7 cellular contexts compared by ENCODE assay signal in the genomic region with DNA sequence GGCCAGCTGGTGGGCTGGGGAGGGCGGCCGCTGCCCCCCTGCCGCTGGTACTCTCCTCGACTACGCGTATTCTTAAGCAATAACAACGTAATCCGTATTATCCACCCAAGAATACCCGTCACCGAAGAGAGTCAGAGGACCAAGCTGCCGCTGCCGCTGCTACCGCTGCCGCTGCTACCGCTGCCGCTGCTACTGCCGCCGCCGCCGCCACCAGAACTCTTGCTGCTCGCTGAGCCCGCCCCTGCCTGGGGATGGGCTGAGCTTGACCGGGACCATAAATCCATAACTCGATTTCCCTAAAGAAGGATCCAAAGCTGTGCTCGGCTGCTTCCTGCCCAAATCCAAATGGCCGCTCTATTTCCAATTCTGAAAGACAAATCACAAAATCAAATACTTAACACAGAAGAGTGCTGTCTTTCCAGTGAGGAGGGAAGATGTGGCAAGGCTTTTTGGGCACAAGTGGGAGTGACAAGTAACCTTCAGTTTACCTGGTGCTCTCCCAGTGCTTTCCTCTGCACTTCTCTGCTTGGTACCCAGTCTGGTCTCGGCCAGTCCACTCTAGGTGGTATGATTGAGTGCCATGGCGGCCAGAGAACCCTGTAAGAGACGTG.
DNase-seq lines count a peak whose midpoint lies in the region; ATAC-seq and TF ChIP-seq lines count a peak whose summit lies in the region.

No MANE protein-coding gene starts in this region.

- H3K27me3 ChIP-seq in Peyer's patch (peaks cover 0 to 29% of the 10 kb centered on the region in 2 donors), mucosa of rectum (ENCODE audit: control insufficient read depth in 2 of 2, insufficient read depth in 2 of 2, low read length in 2 of 2) (peaks cover 39 to 53% of the 10 kb centered on the region in 2 donors)

- no peak overlapping the region for H3K9ac ChIP-seq in mucosa of rectum (ENCODE audit: low read depth in 1 of 2, low read length in 2 of 2)

- H3K27ac Mint-ChIP-seq in dendritic cell treated with granulocyte-macrophage colony-stimulating factor and Interleukin-4, amounts not matched to agents 40 ng/mL and 50 ng/mL, for 4 days: no peak overlapping the region

- no peaks in the 10 kb centered on the region for H3K36me3 Mint-ChIP-seq in dendritic cell treated with granulocyte-macrophage colony-stimulating factor and Interleukin-4, amounts not matched to agents 40 ng/mL and 50 ng/mL, for 4 days (ENCODE audit: low read depth)

- H3K4me3 ChIP-seq in GM12875 (ENCODE audit: low read depth, low read length): peak overlapping the region; percentile 53
- peak overlapping the region in 3 of 4 donors; percentile 19 to 51 (median 48) for H3K4me3 ChIP-seq in Peyer's patch
- H3K4me3 ChIP-seq in mucosa of rectum (ENCODE audit: low read length in 2 of 2): peak overlapping the region; percentile 31 to 36

- no peak overlapping the region for H3K27ac ChIP-seq in Peyer's patch
- H3K27ac ChIP-seq in mucosa of rectum (ENCODE audit: low read depth in 2 of 2, low read length in 2 of 2): no peak overlapping the region

- peaks cover 78% of the 10 kb centered on the region for H3K27me3 Mint-ChIP-seq in dendritic cell treated with granulocyte-macrophage colony-stimulating factor and Interleukin-4, amounts not matched to agents 40 ng/mL and 50 ng/mL, for 4 days

- TF ChIP-seq CTCF in GM12875 (IDR thresholded peaks at IDR 0.05; ENCODE audit: borderline replicate concordance, insufficient read depth, low read depth, low read length) (no peak), Peyer's patch (IDR thresholded peaks at IDR 0.05) (no peak)

- H3K36me3 ChIP-seq in Peyer's patch: no peaks in the 10 kb centered on the region
- H3K36me3 ChIP-seq in mucosa of rectum (ENCODE audit: control insufficient read depth in 2 of 2, insufficient read depth in 2 of 2, low read length in 2 of 2): no peaks in the 10 kb centered on the region

- no peaks in the 10 kb centered on the region for H3K9me3 Mint-ChIP-seq in dendritic cell treated with granulocyte-macrophage colony-stimulating factor and Interleukin-4, amounts not matched to agents 40 ng/mL and 50 ng/mL, for 4 days

- ATAC-seq in HG03139 (IDR thresholded peaks at IDR 0.05; ENCODE audit: unreplicated experiment) (no peak), HG02763 (IDR thresholded peaks at IDR 0.05; ENCODE audit: unreplicated experiment) (no peak)

- intact Hi-C loops in dendritic cell treated with granulocyte-macrophage colony-stimulating factor and Interleukin-4, amounts not matched to agents 40 ng/mL and 50 ng/mL, for 4 days (cut with micrococcal nuclease): loop anchor here (10.0 kb wide), 1 partner anchor 191 kb away; no protein-coding TSS in a partner anchor

- no peak for TF ChIP-seq POLR2A in Peyer's patch (IDR thresholded peaks at IDR 0.05)

- H3K9me3 ChIP-seq in Peyer's patch (no peaks in the 10 kb centered on the region), mucosa of rectum (ENCODE audit: control insufficient read depth in 2 of 2, low read length in 2 of 2) (no peaks in the 10 kb centered on the region)

- H3K4me3 Mint-ChIP-seq in dendritic cell treated with granulocyte-macrophage colony-stimulating factor and Interleukin-4, amounts not matched to agents 40 ng/mL and 50 ng/mL, for 4 days: peak overlapping the region; percentile 69

- H3K4me1 ChIP-seq in Peyer's patch (peaks cover 0 to 18% (median 0%) of the 10 kb centered on the region in 4 donors), mucosa of rectum (ENCODE audit: control insufficient read depth in 2 of 2, insufficient read depth in 2 of 2, low read length in 2 of 2) (no peaks in the 10 kb centered on the region)

- peaks cover 42% of the 10 kb centered on the region for H3K4me1 Mint-ChIP-seq in dendritic cell treated with granulocyte-macrophage colony-stimulating factor and Interleukin-4, amounts not matched to agents 40 ng/mL and 50 ng/mL, for 4 days (ENCODE audit: low read depth)

- no peak for DNase-seq in Peyer's patch
- DNase-seq in COLO829 (ENCODE audit: low spot score): no peak
